14 cellular contexts compared by ENCODE assay signal in the genomic region with DNA sequence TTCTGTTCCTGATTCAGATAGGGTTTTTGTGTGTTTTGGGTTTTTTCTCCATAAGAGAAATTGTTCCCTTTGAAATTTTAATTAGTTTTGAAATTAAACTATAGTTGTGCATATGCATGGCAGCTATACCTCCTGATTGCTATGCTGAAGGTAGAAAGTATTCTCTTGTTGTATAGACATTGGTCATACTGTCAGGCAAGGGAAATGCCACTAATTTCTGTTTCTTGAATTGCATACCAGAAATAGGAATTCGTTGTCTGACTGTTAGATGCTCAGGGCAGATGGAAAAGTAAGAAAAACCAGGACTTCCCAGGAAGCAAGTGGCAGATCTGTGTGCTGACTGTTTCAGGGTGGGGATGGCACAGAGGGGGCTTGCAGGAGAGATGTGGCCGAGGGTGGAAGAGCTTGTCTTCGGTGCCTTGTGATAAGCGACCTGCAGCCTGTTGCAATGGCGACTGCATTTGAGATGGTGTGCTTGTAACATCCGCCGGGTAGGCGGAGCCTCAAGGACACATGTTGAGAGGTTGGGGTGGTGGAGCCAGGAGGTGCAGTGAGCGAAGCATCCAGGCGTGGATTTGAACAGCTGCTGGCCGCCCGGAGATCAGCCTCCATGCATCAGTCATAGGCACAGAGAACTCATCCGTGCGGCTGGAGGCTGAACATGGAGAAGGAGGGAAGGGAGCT. TPM values are rescaled to one million over a fixed set of nuclear protein-coding genes. Genes with fewer than 3 reads are reported as not detected.
DNase-seq lines count a peak whose midpoint lies in the region; ATAC-seq and TF ChIP-seq lines count a peak whose summit lies in the region.
"Had no signal": no experiment of that assay in that cellular context is flagged by ENCODE, and none has a peak within 500 bp of the region (broad histone marks: within the 10 kb centered on the region; RNA-seq: fewer than 3 reads in every experiment).

No MANE protein-coding gene starts in this region.

- no peak overlapping the region for H3K4me3 ChIP-seq in BLaER1 treated with 17β-estradiol and CSF1 and Interleukin-3, amounts not matched to agents 10 nM and 100 nM
- H3K4me3 ChIP-seq: gastrocnemius medialis had no signal

- no peak overlapping the region for H3K9ac ChIP-seq in BLaER1 treated with 17β-estradiol and CSF1 and Interleukin-3, amounts not matched to agents 10 nM and 100 nM

- CTCF ChIA-PET in GM10248 (lab: Yijun Ruan, JAX): interaction anchor here (1.1 to 1.9 kb wide), 6 partner anchors 10 to 15 kb away, joined by 3 to 7 read pairs (median 3); no protein-coding TSS in a partner anchor

- no peaks in the 10 kb centered on the region for H3K27me3 ChIP-seq in BLaER1 treated with 17β-estradiol and CSF1 and Interleukin-3, amounts not matched to agents 10 nM and 100 nM
- H3K27me3 ChIP-seq: gastrocnemius medialis had no signal

- peak overlapping the region in 7 of 11 experiments; percentile 2 to 41 (median 15); a peak in 3 of 22 replicates for H3K27ac ChIP-seq in BLaER1 treated with 17β-estradiol and CSF1 and Interleukin-3, amounts not matched to agents 10 nM and 100 nM

- H4K20me1 ChIP-seq in BLaER1 treated with 17β-estradiol and CSF1 and Interleukin-3, amounts not matched to agents 10 nM and 100 nM: peaks cover 71 to 100% (median 98%) of the 10 kb centered on the region in 11 experiments; a peak in 21 of 22 replicates

- no peak for TF ChIP-seq CTCF in GM10248 (IDR thresholded peaks at IDR 0.05; ENCODE audit: control extremely low read depth, extremely low read depth, low read depth, missing control alignments)

- H3K4me1 ChIP-seq in BLaER1 treated with 17β-estradiol and CSF1 and Interleukin-3, amounts not matched to agents 10 nM and 100 nM: peaks cover 81 to 100% (median 88%) of the 10 kb centered on the region in 10 experiments

- peak overlapping the region; percentile 47 to 73 (median 53) for H3K4me2 ChIP-seq in BLaER1 treated with 17β-estradiol and CSF1 and Interleukin-3, amounts not matched to agents 10 nM and 100 nM

- ATAC-seq in GM19467 (IDR thresholded peaks at IDR 0.05; ENCODE audit: unreplicated experiment): no peak
- ATAC-seq: gastrocnemius medialis had no signal

- POLR2A ChIA-PET in GM10248 (lab: Yijun Ruan, JAX): no interaction called here

- DNase-seq in MV-4-11 (lab: John Stamatoyannopoulos, UW) (peak; percentile 72), RPMI7951 (ENCODE audit: low read depth) (peak; percentile 67), kidney tubule cell (ENCODE audit: low spot score) (peak; percentile 79), GM10248 (ENCODE audit: extremely low spot score) (no peak), NCI-H2107 treated with DMSO at 0.1 percent for 48 hours (lab: John Stamatoyannopoulos, UW; ENCODE audit: unreplicated experiment) (no peak)
- no peak for DNase-seq in stimulated activated CD4-positive, alpha-beta T cell treated with anti-CD3 and anti-CD28 coated beads, Interleukin-4, amount 100 ng/mL, for 24 hours
- DNase-seq: activated CD4-positive, alpha-beta T cell treated with anti-CD3 and anti-CD28 coated beads, Interleukin-2, amount 50 U/mL, for 1 hour; activated naive CD4-positive, alpha-beta T cell treated with anti-CD3 and anti-CD28 coated beads, Interleukin-2, amount 50 U/mL, for 16 hours; dermis blood vessel endothelial cell; gastrocnemius medialis; GF-D8; NCI-H1436 had no signal

- no peaks in the 10 kb centered on the region for H3K9me3 ChIP-seq in BLaER1 treated with 17β-estradiol and CSF1 and Interleukin-3, amounts not matched to agents 10 nM and 100 nM (replicated peaks in 1 of 11)
- H3K9me3 ChIP-seq: gastrocnemius medialis had no signal

- peaks cover 0 to 22% (median 0%) of the 10 kb centered on the region in 11 experiments; a peak in 5 of 22 replicates for H3K36me3 ChIP-seq in BLaER1 treated with 17β-estradiol and CSF1 and Interleukin-3, amounts not matched to agents 10 nM and 100 nM
- H3K36me3 ChIP-seq: gastrocnemius medialis had no signal

RNA-seq across cellular contexts. Expression of a gene that starts 42.8 kb away (rescaled TPM):
- total RNA-seq in RPMI7951 (2014; rRNA removed; shearing (Covaris generic)): 5.8 and 6.0 TPM in 2 replicates

Comparison
In these comparisons a context has a peak if more than half of its experiments do, and no peak if none do; other contexts are left out.
1. DNase-seq: peak in MV-4-11 (single experiment), RPMI7951 (single experiment) and kidney tubule cell (single experiment); none in stimulated activated CD4-positive, alpha-beta T cell treated with anti-CD3 and anti-CD28 coated beads, Interleukin-4, amount 100 ng/mL, for 24 hours (single experiment), GM10248 (single experiment) and NCI-H2107 treated with DMSO at 0.1 percent for 48 hours (single experiment).